Comparison of ENCODE assay signal across 18 cellular contexts in the genomic region with DNA sequence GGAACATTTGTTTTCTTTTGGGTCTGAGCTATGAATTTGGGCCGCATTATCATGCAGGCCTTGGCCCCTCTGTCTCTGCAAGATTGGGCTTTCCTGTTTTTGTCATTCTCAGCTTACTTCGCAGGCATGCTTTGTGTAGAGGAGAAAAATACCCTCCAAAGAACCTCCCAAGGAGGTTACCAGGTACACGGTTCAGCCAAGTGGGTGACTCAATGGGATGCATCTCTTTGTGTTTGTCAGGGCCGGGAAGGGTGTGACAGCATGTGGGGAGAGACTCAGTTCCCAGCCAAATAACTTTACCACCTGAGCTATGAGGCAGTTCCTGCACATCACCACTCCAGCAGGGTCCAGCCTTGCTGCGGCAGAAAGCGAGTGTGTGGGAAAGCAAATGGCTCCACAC. TPM values are rescaled to one million over a fixed set of nuclear protein-coding genes. Genes with fewer than 3 reads are reported as not detected.
DNase-seq lines count a peak whose midpoint lies in the region; ATAC-seq, FAIRE-seq and TF ChIP-seq lines count a peak whose summit lies in the region.
"Had no signal": no experiment of that assay in that cellular context is flagged by ENCODE, and none has a peak within 500 bp of the region (broad histone marks: within the 10 kb centered on the region; RNA-seq: fewer than 3 reads in every experiment).

No MANE protein-coding gene starts in this region.

- POLR2A ChIA-PET in K562 (lab: Yijun Ruan, JAX), result interaction anchor here (0.8 to 5.2 kb wide), 6 partner anchors 8 to 39 kb away, joined by 3 to 39 read pairs (median 4); no protein-coding TSS in a partner anchor

- peaks cover 13% of the 10 kb centered on the region; the same call in 1 of the 2 replicates for H4K20me1 ChIP-seq in K562 (replicated peaks; ENCODE audit: control insufficient read depth, insufficient read depth, low read length)

- H2AFZ ChIP-seq in K562 (ENCODE audit: low read depth, low read length), result no peak overlapping the region
- H2AFZ ChIP-seq: PC-9 had no signal

- ATAC-seq in heart left ventricle, result peak; percentile 30 to 82 (median 58)
- ATAC-seq in left cardiac atrium, result no peak
- no peak for ATAC-seq in K562
- ATAC-seq in psoas muscle, result peak in 1 of 4 donors; percentile 38

- WGBS in heart left ventricle, 4 donors, result 58 to 72% (median 62%) methylated on average over 6 of the region's 6 CpGs
- WGBS in K562 (ENCODE audit: insufficient coverage, low coverage, missing lambda C conversion rate), result 2% methylated on average over 6 of the region's 6 CpGs
- 52 to 60% (median 56%) methylated on average over 6 of the region's 6 CpGs for WGBS in psoas muscle, 3 donors
- WGBS in testis, 2 donors, result 53 to 74% methylated on average over 6 of the region's 6 CpGs
- 59 to 87% (median 79%) methylated on average over 6 of the region's 6 CpGs for WGBS in spleen, 5 donors

- no peak for TF ChIP-seq EP300 in K562 (IDR thresholded peaks at IDR 0.05; ENCODE audit: low read length)

- peak in 3 of 5 donors; percentile 30 to 45 (median 43) for DNase-seq in heart left ventricle
- no peak for DNase-seq in left cardiac atrium
- peak in 2 of 4 experiments; percentile 28 to 38 for DNase-seq in K562 (ENCODE audit: extremely low read depth in 1 of 4, low spot score in 3 of 4)
- peak; percentile 14 for DNase-seq in fibroblast of pulmonary artery (ENCODE audit: low read depth)
- no peak for DNase-seq in psoas muscle
- DNase-seq in testis, result no peak
- no peak for DNase-seq in NCI-H82 treated with DMSO at 0.1 percent for 48 hours (lab: John Stamatoyannopoulos, UW; ENCODE audit: unreplicated experiment)
- DNase-seq in spleen, result no peak
- DNase-seq: 8988T; BE2C; CD4-positive, alpha-beta T cell; NCI-H187 treated with DMSO at 0.1 percent for 48 hours; NCI-H2171; NCI-H446 treated with DMSO at 0.1 percent for 48 hours; NCI-H748 treated with DMSO at 0.1 percent for 48 hours; PC-9 had no signal

- in situ Hi-C loops in K562 (cut with MboI), result loop anchor here (25.0 kb wide), 1 partner anchor 1565 kb away; no protein-coding TSS in a partner anchor

- H3K9me3 ChIP-seq in heart left ventricle, result no peaks in the 10 kb centered on the region
- no peaks in the 10 kb centered on the region for H3K9me3 ChIP-seq in K562 (replicated peaks; ENCODE audit: control insufficient read depth, insufficient read depth, low read depth, low read length)
- no peaks in the 10 kb centered on the region for H3K9me3 ChIP-seq in psoas muscle
- H3K9me3 ChIP-seq in testis, result no peaks in the 10 kb centered on the region
- H3K9me3 ChIP-seq in spleen, result no peaks in the 10 kb centered on the region
- H3K9me3 ChIP-seq: BE2C, HAP-1 had no signal

- H3K27me3 ChIP-seq in heart left ventricle (no peaks in the 10 kb centered on the region), K562 (ENCODE audit: control insufficient read depth in 2 of 2, insufficient read depth in 2 of 2, low read length in 2 of 2) (peaks cover 66 to 73% of the 10 kb centered on the region in 2 experiments), psoas muscle (ENCODE audit: insufficient read depth in 3 of 3, low read length in 2 of 3) (no peaks in the 10 kb centered on the region), testis (no peaks in the 10 kb centered on the region), spleen (replicated peaks in 1 of 7) (peaks cover 0 to 2% (median 0%) of the 10 kb centered on the region in 7 donors)
- H3K27me3 ChIP-seq: BE2C had no signal

- H3K9me1 ChIP-seq in K562 (ENCODE audit: control insufficient read depth, insufficient read depth, low read length), result peaks cover 5% of the 10 kb centered on the region

- H3K27ac ChIP-seq in heart left ventricle (peak overlapping the region in 10 of 12 donors; percentile 2 to 75 (median 66)), K562 (ENCODE audit: extremely low read depth, low read depth, low read length) (no peak overlapping the region), psoas muscle (peak overlapping the region; percentile 36), testis (no peak overlapping the region), spleen (peak overlapping the region in 2 of 8 donors; percentile 5 to 62)
- H3K27ac ChIP-seq: PC-9 had no signal

- CTCF ChIA-PET in K562 (lab: Yijun Ruan, JAX; ENCODE audit: low intra/inter-chr PET ratio), result no interaction called here

- no peak overlapping the region for H3K4me2 ChIP-seq in K562 (ENCODE audit: insufficient read depth, low read length)
- H3K4me2 ChIP-seq: PC-9 had no signal

- no peak for TF ChIP-seq CTCF in heart left ventricle (IDR thresholded peaks at IDR 0.05)
- no peak for TF ChIP-seq CTCF in K562 (IDR thresholded peaks at IDR 0.05 in 2 of 3, conservative IDR thresholded peaks at IDR 0.05 in 1 of 3; ENCODE audit: insufficient read depth in 2 of 3, low read depth in 1 of 3, low read length in 3 of 3)
- TF ChIP-seq CTCF in fibroblast of pulmonary artery (IDR thresholded peaks at IDR 0.05; ENCODE audit: low read length, missing control alignments), result no peak
- TF ChIP-seq CTCF in psoas muscle (IDR thresholded peaks at IDR 0.05), result no peak
- no peak for TF ChIP-seq CTCF in testis (IDR thresholded peaks at IDR 0.05)
- TF ChIP-seq CTCF in spleen (IDR thresholded peaks at IDR 0.05 in 8 of 11, conservative IDR thresholded peaks at IDR 0.05 in 3 of 11), result no peak

- no peaks in the 10 kb centered on the region for H3K79me2 ChIP-seq in K562 (ENCODE audit: control insufficient read depth, insufficient read depth, low read length)

- TF ChIP-seq POLR2A in heart left ventricle (IDR thresholded peaks at IDR 0.05), result no peak
- no peak for TF ChIP-seq POLR2A in K562 (conservative IDR thresholded peaks at IDR 0.05)
- no peak for TF ChIP-seq POLR2A in testis (IDR thresholded peaks at IDR 0.05)
- TF ChIP-seq POLR2A in spleen (IDR thresholded peaks at IDR 0.05), result no peak

- H3K36me3 ChIP-seq in heart left ventricle (no peaks in the 10 kb centered on the region), K562 (ENCODE audit: control insufficient read depth, insufficient read depth, low read length) (no peaks in the 10 kb centered on the region), psoas muscle (ENCODE audit: insufficient read depth in 1 of 2, low read depth in 1 of 2) (no peaks in the 10 kb centered on the region), testis (ENCODE audit: low read depth, missing control alignments) (no peaks in the 10 kb centered on the region), spleen (no peaks in the 10 kb centered on the region)
- H3K36me3 ChIP-seq: BE2C, HAP-1 had no signal

- H3K4me1 ChIP-seq in heart left ventricle (peaks cover 0 to 42% (median 16%) of the 10 kb centered on the region in 12 donors), K562 (replicated peaks in 1 of 2; ENCODE audit: control insufficient read depth in 2 of 2, insufficient read depth in 2 of 2, low read length in 2 of 2) (peaks cover 8% of the 10 kb centered on the region in 2 experiments; a peak in 4 of 5 replicates), psoas muscle (no peaks in the 10 kb centered on the region), testis (no peaks in the 10 kb centered on the region), spleen (peaks cover 0 to 26% (median 3%) of the 10 kb centered on the region in 6 donors)
- H3K4me1 ChIP-seq: BE2C, HAP-1 had no signal

- no peak overlapping the region for H3K4me3 ChIP-seq in heart left ventricle
- no peak overlapping the region for H3K4me3 ChIP-seq in K562
- no peak overlapping the region for H3K4me3 ChIP-seq in fibroblast of pulmonary artery (replicated peaks; ENCODE audit: low read depth, low read length)
- H3K4me3 ChIP-seq in psoas muscle, result no peak overlapping the region
- no peak overlapping the region for H3K4me3 ChIP-seq in testis
- no peak overlapping the region for H3K4me3 ChIP-seq in spleen
- H3K4me3 ChIP-seq: HAP-1, PC-9 had no signal

- BruUV-seq in K562 (replicated peaks; lab: Mats Ljungman, UMichigan), result no TSS peak

- H3K9ac ChIP-seq in K562 (ENCODE audit: insufficient read depth in 1 of 2, low read depth in 2 of 2, low read length in 2 of 2), result no peak overlapping the region

- no peak for FAIRE-seq in K562 (lab: Jason Lieb, UNC)

- TF ChIP-seq RAD21 in K562 (CRISPR knock-in tag; conservative IDR thresholded peaks at IDR 0.05 in 1 of 2, IDR thresholded peaks at IDR 0.05 in 1 of 2), result no peak

- intact Hi-C loops in heart left ventricle (cut with DNase I) (no loop called here), left cardiac atrium (cut with DNase I) (loop anchor here in 1 of 2 donors (10.0 kb wide), 1 partner anchor 47 kb away; a partner anchor contains a TSS), K562 (cut with micrococcal nuclease) (no loop called here), psoas muscle (cut with DNase I) (loop anchor here in 1 of 2 donors (5.0 kb wide), 1 partner anchor 55 kb away; no protein-coding TSS in a partner anchor), testis (cut with DNase I; ENCODE audit: low total_unique reads) (no loop called here), spleen (cut with DNase I; ENCODE audit: low total_unique reads) (no loop called here)

TF ChIP-seq in K562, 482 proteins besides CTCF, POLR2A, EP300 and RAD21 (continues in another document):
- no peak for TF ChIP-seq SLC30A9 (CRISPR knock-in tag; IDR thresholded peaks at IDR 0.05)
- TF ChIP-seq KLF1 (tag; IDR thresholded peaks at IDR 0.05), result 0 out of 2 replicates have a peak, but pooled peaks have one; percentile 50

RNA-seq across cellular contexts. Expression of a gene that starts 47.8 kb away (rescaled TPM):
- 10 to 100 TPM; 16.8 to 79.0 (median 36.6) TPM for total RNA-seq in heart left ventricle
- polyA plus RNA-seq in heart left ventricle, result 10 to 100 TPM; 39.5 to 77.7 TPM
- total RNA-seq in left cardiac atrium, result 10 to 100 TPM; 23.3 to 42.1 TPM
- not detected in 2 replicates for total RNA-seq in K562 (2011; cell fraction: chromatin; rRNA removed; ENCODE audit: low replicate concordance)
- total RNA-seq in K562 (2011; cell fraction: nucleolus; rRNA removed), result not detected in 2 replicates
- total RNA-seq in K562 (2011; cell fraction: nucleoplasm; rRNA removed), result not detected in 2 replicates
- not detected in 2 replicates for total RNA-seq in K562 (2014; rRNA removed)
- total RNA-seq in K562 (2014; rRNA removed; fragmentation: Illumina TruSeq; extraction: Trizol), result not detected in 2 replicates
- total RNA-seq in K562 (2015; rRNA removed; fragmentation: Illumina TruSeq; extraction: Trizol), result not detected in 2 replicates
- total RNA-seq in K562 (2021), result 0.16 and 0.20 TPM in 2 replicates
- not detected in 2 replicates for polyA plus RNA-seq in K562 (2011; rRNA removed)
- polyA plus RNA-seq in K562 (2011; cell fraction: cytosol; rRNA removed), result not detected in 2 replicates
- polyA plus RNA-seq in K562 (2011; cell fraction: nucleus; rRNA removed), result not detected in 2 replicates
- 0.08 and 0.18 TPM in 2 replicates for polyA plus RNA-seq in K562 (2012)
- polyA plus RNA-seq in K562 (2014; fragmentation: Illumina TruSeq; extraction: Trizol), result not detected in 2 replicates
- not detected for polyA plus RNA-seq in K562 (2014; fragmentation: Nextera tagmentation; extraction: Ambion mirVana)
- not detected in 2 replicates for polyA plus RNA-seq in K562 (2014; rRNA removed)
- polyA minus RNA-seq in K562 (2011; rRNA and poly(A)+ RNA removed), result not detected in 2 replicates
- polyA minus RNA-seq in K562 (2011; cell fraction: cytosol; rRNA and poly(A)+ RNA removed), result not detected in 2 replicates
- not detected in 2 replicates for polyA minus RNA-seq in K562 (2011; cell fraction: nucleus; rRNA and poly(A)+ RNA removed)
- 10 to 100 TPM; 23.0 to 57.2 (median 35.5) TPM for total RNA-seq in psoas muscle
- polyA plus RNA-seq in psoas muscle, result 100 to 1,000 TPM in 2 of 3 donors, 10 to 100 TPM in 1; 25.4 to 138 (median 103) TPM
- total RNA-seq in testis, result 10 to 100 TPM; 29.2 to 42.0 TPM
- polyA plus RNA-seq in testis (ENCODE audit: insufficient read depth, low read depth, low replicate concordance), result 10.4 TPM
- 100 to 1,000 TPM in 1 of 7 donors, 10 to 100 TPM in 6; 29.5 to 167 (median 65.8) TPM for total RNA-seq in spleen
- 10 to 100 TPM; 18.1 to 69.3 (median 35.8) TPM for polyA plus RNA-seq in spleen
- total RNA-seq: CD4-positive, alpha-beta T cell; HT1080; PC-9 had no signal

Comparison
In these comparisons a context has a peak if more than half of its experiments do, and no peak if none do; other contexts are left out.
1. ATAC-seq: peak in heart left ventricle (4 of 4); none in left cardiac atrium (0 of 2) and K562 (single experiment).
2. DNase-seq: peak in heart left ventricle (3 of 5) and fibroblast of pulmonary artery (single experiment); none in left cardiac atrium (single experiment), psoas muscle (0 of 2), testis (single experiment), NCI-H82 treated with DMSO at 0.1 percent for 48 hours (single experiment) and spleen (single experiment).
3. H3K27ac ChIP-seq: peak in heart left ventricle (10 of 12) and psoas muscle (single experiment); none in K562 (single experiment) and testis (0 of 2).
4. RNA of a gene that starts 47.8 kb away (total RNA-seq): 29.5 to 167 TPM in spleen, 23.0 to 57.2 TPM in psoas muscle, 23.3 to 42.1 TPM in left cardiac atrium, 29.2 to 42.0 TPM in testis and 16.8 to 79.0 TPM in heart left ventricle; 0.16 to 0.20 TPM in K562; every median in the first group is over 10 times any median in the second.